In genomic region chr1:21963477-21964217, GRCh38 we compare ENCODE assay signal across 8 cellular contexts. TPM values are rescaled to one million over a fixed set of nuclear protein-coding genes. Genes with fewer than 3 reads are reported as not detected.
DNase-seq lines count a peak whose midpoint lies in the region; ATAC-seq and TF ChIP-seq lines count a peak whose summit lies in the region.

No MANE protein-coding gene starts in this region.

- H3K27me3 ChIP-seq in BE2C: no peaks in the 10 kb centered on the region

- peak; percentile 52 for ATAC-seq in GM21786 (IDR thresholded peaks at IDR 0.05; ENCODE audit: unreplicated experiment)

- H3K9me3 ChIP-seq in BE2C: no peaks in the 10 kb centered on the region

- no peaks in the 10 kb centered on the region for H3K36me3 ChIP-seq in BE2C

- DNase-seq in BE2C (peak; percentile 57), NCI-H226 (peak; percentile 52), choroid plexus epithelial cell (ENCODE audit: low read depth) (peak; percentile 71), lower leg skin (ENCODE audit: low spot score in 2 of 2) (peak; percentile 75 to 96), amniotic stem cell (lab: John Stamatoyannopoulos, UW) (no peak)
- peak; percentile 89 for DNase-seq in activated CD4-positive, alpha-beta T cell treated with anti-CD3 and anti-CD28 coated beads for 48 hours
- DNase-seq in stimulated activated CD8-positive, alpha-beta memory T cell treated with anti-CD3 and anti-CD28 coated beads, Interleukin-12 subunit alpha, Interleukin-12 subunit beta, amount 100 ng/mL, for 1 hour (ENCODE audit: low read depth): peak; percentile 72

- 46% methylated on average over 11 of the region's 11 CpGs for WGBS in lower leg skin, 2 donors

- peaks cover 4% of the 10 kb centered on the region; the same call in 1 of the 2 replicates for H3K4me1 ChIP-seq in BE2C

- peak; percentile 78 for TF ChIP-seq CTCF in BE2C (IDR thresholded peaks at IDR 0.05; ENCODE audit: low read depth, low read length)
- TF ChIP-seq CTCF in choroid plexus epithelial cell (conservative IDR thresholded peaks at IDR 0.05; ENCODE audit: low read depth, low read length): peak; percentile 88
- TF ChIP-seq CTCF in lower leg skin (IDR thresholded peaks at IDR 0.05): peak in 1 of 3 donors; percentile 82

- intact Hi-C loops in lower leg skin (cut with DNase I; ENCODE audit: low total_unique reads): no loop called here

- no peak for TF ChIP-seq POLR2A in lower leg skin (IDR thresholded peaks at IDR 0.05)

- no peak overlapping the region for H3K4me3 ChIP-seq in BE2C (ENCODE audit: low read depth, low read length)
- no peak overlapping the region for H3K4me3 ChIP-seq in choroid plexus epithelial cell (ENCODE audit: low read depth, low read length)
- no peak overlapping the region for H3K4me3 ChIP-seq in lower leg skin (ENCODE audit: low read depth, poor library complexity, severe bottlenecking)

RNA-seq across cellular contexts. Expression of gene CELA3B, which starts 13.2 kb away (rescaled TPM):
- polyA plus RNA-seq in BE2C (2012; ENCODE audit: insufficient read depth, insufficient read length, low read depth): not detected
- not detected for total RNA-seq in lower leg skin

RNA-seq across cellular contexts. Expression of gene HSPG2, which starts 26.5 kb away (rescaled TPM):
- 1.8 TPM for polyA plus RNA-seq in BE2C (2012; ENCODE audit: insufficient read depth, insufficient read length, low read depth)
- total RNA-seq in lower leg skin: 100 to 1,000 TPM in 2 of 4 donors, 10 to 100 TPM in 2; 67.9 to 171 (median 99.6) TPM

RNA-seq across cellular contexts. Expression of gene CELA3A, which starts 37.8 kb away (rescaled TPM):
- not detected for polyA plus RNA-seq in BE2C (2012; ENCODE audit: insufficient read depth, insufficient read length, low read depth)
- not detected for total RNA-seq in lower leg skin
